In genomic region chr1:181190362-181191035, GRCh38 we compare ENCODE assay signal across 8 cellular contexts.
DNase-seq lines count a peak whose midpoint lies in the region; ATAC-seq and TF ChIP-seq lines count a peak whose summit lies in the region.

No MANE protein-coding gene starts in this region.

- H3K4me1 ChIP-seq in RWPE2 (ENCODE audit: insufficient read depth, poor library complexity, severe bottlenecking) (no peaks in the 10 kb centered on the region), iPS-15b (ENCODE audit: control insufficient read depth, insufficient read depth, low read length) (no peaks in the 10 kb centered on the region), suprapubic skin (peaks cover 7% of the 10 kb centered on the region)

- TF ChIP-seq POLR2A in suprapubic skin (IDR thresholded peaks at IDR 0.05) = no peak

- H3K9ac ChIP-seq in iPS-15b (ENCODE audit: low read depth, low read length) = no peak overlapping the region

- no peak overlapping the region for H3K27ac Mint-ChIP-seq in activated naive CD4-positive, alpha-beta T cell treated with anti-CD3 and anti-CD28 coated beads, Interleukin-2, amount 50 U/mL, for 72 hours

- DNase-seq in activated naive CD4-positive, alpha-beta T cell treated with anti-CD3 and anti-CD28 coated beads, Interleukin-2, amount 50 U/mL, for 72 hours (ENCODE audit: low spot score in 2 of 2) = no peak
- DNase-seq in activated naive CD4-positive, alpha-beta T cell (lab: John Stamatoyannopoulos, UW) = no peak
- DNase-seq in RWPE2 (ENCODE audit: low spot score) (no peak), suprapubic skin (ENCODE audit: low spot score in 2 of 2) (peak in 1 of 2 donors; percentile 44), GOT3 (lab: John Stamatoyannopoulos, UW) (no peak), Kasumi-1 (lab: John Stamatoyannopoulos, UW) (no peak), NCI-H1436 (lab: John Stamatoyannopoulos, UW) (no peak)

- H3K27me3 ChIP-seq in RWPE2 (ENCODE audit: insufficient read depth, poor library complexity, severe bottlenecking) (no peaks in the 10 kb centered on the region), iPS-15b (ENCODE audit: control insufficient read depth, insufficient read depth, low read length) (peaks cover 18% of the 10 kb centered on the region), suprapubic skin (peaks cover 20% of the 10 kb centered on the region)

- H3K27ac ChIP-seq in RWPE2 (ENCODE audit: poor library complexity, severe bottlenecking) (no peak overlapping the region), suprapubic skin (no peak overlapping the region)

- no peak for TF ChIP-seq EP300 in suprapubic skin (IDR thresholded peaks at IDR 0.05)

- WGBS in suprapubic skin = 64% methylated on average over 16 of the region's 18 CpGs

- no peaks in the 10 kb centered on the region for H3K36me3 Mint-ChIP-seq in activated naive CD4-positive, alpha-beta T cell treated with anti-CD3 and anti-CD28 coated beads, Interleukin-2, amount 50 U/mL, for 72 hours

- H3K9me3 Mint-ChIP-seq in activated naive CD4-positive, alpha-beta T cell treated with anti-CD3 and anti-CD28 coated beads, Interleukin-2, amount 50 U/mL, for 72 hours = no peaks in the 10 kb centered on the region

- H3K4me3 ChIP-seq in RWPE2 (ENCODE audit: severe bottlenecking) (no peak overlapping the region), iPS-15b (ENCODE audit: low read depth, low read length) (peak overlapping the region; percentile 37), suprapubic skin (peak overlapping the region; percentile 31)

- TF ChIP-seq CTCF in RWPE2 (IDR thresholded peaks at IDR 0.05; ENCODE audit: poor library complexity, severe bottlenecking) = no peak
- TF ChIP-seq CTCF in suprapubic skin (IDR thresholded peaks at IDR 0.05) = no peak

- peak; percentile 45 to 56 for ATAC-seq in activated naive CD4-positive, alpha-beta T cell treated with anti-CD3 and anti-CD28 coated beads, Interleukin-2, amount 50 U/mL, for 72 hours
- ATAC-seq in RWPE2 (ENCODE audit: low read depth) = peak; percentile 23; the same call in 2 of the 3 replicates

- H3K9me3 ChIP-seq in RWPE2 (ENCODE audit: severe bottlenecking) = no peaks in the 10 kb centered on the region
- H3K9me3 ChIP-seq in iPS-15b (ENCODE audit: control insufficient read depth, insufficient read depth, low read length) = no peaks in the 10 kb centered on the region
- H3K9me3 ChIP-seq in suprapubic skin = peaks cover 3% of the 10 kb centered on the region

- H3K36me3 ChIP-seq in RWPE2 (ENCODE audit: low read depth) (no peaks in the 10 kb centered on the region), iPS-15b (ENCODE audit: control insufficient read depth, insufficient read depth, low read length) (no peaks in the 10 kb centered on the region), suprapubic skin (no peaks in the 10 kb centered on the region)
